Comparison of ENCODE assay signal across 15 cellular contexts in the genomic region with DNA sequence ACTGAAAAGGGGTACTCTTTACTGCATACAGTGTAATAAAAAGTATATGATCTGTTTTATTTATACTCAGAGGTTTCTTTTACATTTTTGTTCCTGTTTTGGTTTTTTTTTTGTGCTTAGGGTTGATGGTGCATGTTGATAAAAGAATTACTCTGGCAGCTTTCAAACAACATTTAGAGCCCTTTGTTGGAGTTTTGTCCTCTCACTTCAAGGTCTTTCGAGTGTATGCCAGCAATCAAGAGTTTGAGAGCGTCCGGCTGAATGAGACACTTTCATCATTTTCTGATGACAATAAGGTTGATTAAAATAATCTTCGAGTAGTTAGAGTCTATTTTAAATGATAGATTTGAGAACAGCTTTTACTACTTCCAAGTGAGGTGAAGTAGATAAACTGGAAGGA.
DNase-seq lines count a peak whose midpoint lies in the region; ATAC-seq, FAIRE-seq and TF ChIP-seq lines count a peak whose summit lies in the region.
"Had no signal": no experiment of that assay in that cellular context is flagged by ENCODE, and none has a peak within 500 bp of the region (broad histone marks: within the 10 kb centered on the region; RNA-seq: fewer than 3 reads in every experiment).

No MANE protein-coding gene starts in this region.

- H3K4me3 ChIP-seq in A549 (no peak overlapping the region), suprapubic skin (no peak overlapping the region)
- H3K4me3 ChIP-seq in naive thymus-derived CD4-positive, alpha-beta T cell (ENCODE audit: low read length) = no peak overlapping the region
- H3K4me3 ChIP-seq: BLaER1 treated with 17β-estradiol and CSF1 and Interleukin-3, amounts not matched to agents 10 nM and 100 nM had no signal

- H3K4me1 ChIP-seq in A549 (peaks cover 40% of the 10 kb centered on the region), suprapubic skin (no peaks in the 10 kb centered on the region)
- no peaks in the 10 kb centered on the region for H3K4me1 ChIP-seq in naive thymus-derived CD4-positive, alpha-beta T cell (ENCODE audit: control insufficient read depth in 2 of 2, insufficient read depth in 2 of 2, low read length in 2 of 2)

- H3K4me1 Mint-ChIP-seq in T-helper 17 cell (peaks cover 8% of the 10 kb centered on the region), WTC11 (no peaks in the 10 kb centered on the region)
- peaks cover 0 to 2% (median 0%) of the 10 kb centered on the region in 7 donors for H3K4me1 Mint-ChIP-seq in naive thymus-derived CD4-positive, alpha-beta T cell

- H3K36me3 ChIP-seq in naive thymus-derived CD4-positive, alpha-beta T cell (ENCODE audit: control insufficient read depth in 2 of 3, insufficient read depth in 3 of 3, low read length in 3 of 3) = peaks cover 11 to 62% (median 25%) of the 10 kb centered on the region in 3 experiments
- peaks cover 53% of the 10 kb centered on the region for H3K36me3 ChIP-seq in suprapubic skin

- no peaks in the 10 kb centered on the region for H3K27me3 Mint-ChIP-seq in T-helper 17 cell
- H3K27me3 Mint-ChIP-seq in naive thymus-derived CD4-positive, alpha-beta T cell = no peaks in the 10 kb centered on the region
- H3K27me3 Mint-ChIP-seq in WTC11 (ENCODE audit: low read depth) = no peaks in the 10 kb centered on the region

- no peaks in the 10 kb centered on the region for H3K27me3 ChIP-seq in naive thymus-derived CD4-positive, alpha-beta T cell (ENCODE audit: control insufficient read depth in 2 of 2, insufficient read depth in 2 of 2, low read length in 2 of 2)
- no peaks in the 10 kb centered on the region for H3K27me3 ChIP-seq in suprapubic skin
- H3K27me3 ChIP-seq: BLaER1 treated with 17β-estradiol and CSF1 and Interleukin-3, amounts not matched to agents 10 nM and 100 nM had no signal

- DNase-seq in A549 (ENCODE audit: low read depth in 1 of 2, low spot score in 1 of 2) (no peak), T-helper 17 cell (no peak), suprapubic skin (ENCODE audit: low spot score in 2 of 2) (no peak), WTC11 (ENCODE audit: low spot score) (no peak), NCI-H1048 (lab: John Stamatoyannopoulos, UW) (no peak)
- DNase-seq in naive thymus-derived CD4-positive, alpha-beta T cell = no peak
- DNase-seq: DMS53, MV-4-11, NCI-H1436 treated with DMSO at 0.1 percent for 48 hours, NCI-H2081 treated with DMSO at 0.1 percent for 48 hours, SIG-M5 had no signal

- POLR2A ChIA-PET in A549 (lab: Yijun Ruan, JAX) (no interaction called here), WTC11 (lab: Charles Lee) (no interaction called here)
- POLR2A ChIA-PET in naive thymus-derived CD4-positive, alpha-beta T cell (lab: Charles Lee) = no interaction called here

- no peak for FAIRE-seq in A549 (lab: Jason Lieb, UNC)
- FAIRE-seq: RCC 7860 had no signal

- H3K27ac Mint-ChIP-seq in T-helper 17 cell (peak overlapping the region; percentile 86), WTC11 (no peak overlapping the region)
- peak overlapping the region in 6 of 9 donors; percentile 9 to 65 (median 45) for H3K27ac Mint-ChIP-seq in naive thymus-derived CD4-positive, alpha-beta T cell

- H3K36me3 Mint-ChIP-seq in T-helper 17 cell (ENCODE audit: low read depth) (peaks cover 10% of the 10 kb centered on the region), WTC11 (peaks cover 11% of the 10 kb centered on the region)
- peaks cover 17 to 47% (median 26%) of the 10 kb centered on the region in 5 donors for H3K36me3 Mint-ChIP-seq in naive thymus-derived CD4-positive, alpha-beta T cell

- no peak for TF ChIP-seq RAD21 in A549 (conservative IDR thresholded peaks at IDR 0.05 in 1 of 2, IDR thresholded peaks at IDR 0.05 in 1 of 2)

- H3K27ac ChIP-seq in 22Rv1 (0 out of 2 replicates have a peak overlapping the region, but pooled peaks have one; percentile 12), A549 (no peak overlapping the region), suprapubic skin (no peak overlapping the region)
- H3K27ac ChIP-seq in naive thymus-derived CD4-positive, alpha-beta T cell (ENCODE audit: low read depth, low read length) = no peak overlapping the region

- H3K9me3 ChIP-seq in A549 (no peaks in the 10 kb centered on the region), T-helper 17 cell (ENCODE audit: control insufficient read depth, low read length, poor library complexity, severe bottlenecking) (no peaks in the 10 kb centered on the region), suprapubic skin (no peaks in the 10 kb centered on the region)
- no peaks in the 10 kb centered on the region for H3K9me3 ChIP-seq in naive thymus-derived CD4-positive, alpha-beta T cell (ENCODE audit: control insufficient read depth in 2 of 3, low read length in 3 of 3)
- H3K9me3 ChIP-seq: BLaER1 treated with 17β-estradiol and CSF1 and Interleukin-3, amounts not matched to agents 10 nM and 100 nM had no signal

- no peak for TF ChIP-seq EP300 in A549 (IDR thresholded peaks at IDR 0.05)
- TF ChIP-seq EP300 in suprapubic skin (IDR thresholded peaks at IDR 0.05) = no peak

- CTCF ChIA-PET in A549 (lab: Yijun Ruan, JAX) (interaction anchor here (1.1 to 5.5 kb wide), 7 partner anchors 14 to 320 kb away, joined by 3 to 22 read pairs (median 4); no protein-coding TSS in a partner anchor), WTC11 (lab: Charles Lee) (interaction anchor here (1.6 to 1.7 kb wide), 2 partner anchors 18 to 97 kb away, joined by 5 to 13 read pairs; no protein-coding TSS in a partner anchor)
- CTCF ChIA-PET in naive thymus-derived CD4-positive, alpha-beta T cell (lab: Charles Lee) = interaction anchor here (0.9 to 2.5 kb wide), 2 partner anchors 16 to 24 kb away, joined by 3 to 7 read pairs; no protein-coding TSS in a partner anchor

- TF ChIP-seq POLR2A in A549 (IDR thresholded peaks at IDR 0.05; ENCODE audit: low read length) (no peak), suprapubic skin (IDR thresholded peaks at IDR 0.05) (no peak)

- intact Hi-C loops in naive thymus-derived CD4-positive, alpha-beta T cell (cut with micrococcal nuclease) = no loop called here

- 78% methylated on average over 4 of the region's 4 CpGs for WGBS in A549 (ENCODE audit: missing lambda C conversion rate)
- 86% methylated on average over 4 of the region's 4 CpGs for WGBS in suprapubic skin

- TF ChIP-seq CTCF in 22Rv1 (IDR thresholded peaks at IDR 0.05) (no peak), A549 (IDR thresholded peaks at IDR 0.05) (no peak), suprapubic skin (IDR thresholded peaks at IDR 0.05) (no peak), WTC11 (IDR thresholded peaks at IDR 0.05) (no peak)

- ATAC-seq in A549 (no peak), T-helper 17 cell (no peak), WTC11 (no peak)
- ATAC-seq in naive thymus-derived CD4-positive, alpha-beta T cell = no peak
- ATAC-seq: HCT116 had no signal

- H3K4me3 Mint-ChIP-seq in T-helper 17 cell (no peak overlapping the region), WTC11 (no peak overlapping the region)
- no peak overlapping the region for H3K4me3 Mint-ChIP-seq in naive thymus-derived CD4-positive, alpha-beta T cell

- peak overlapping the region; percentile 15; the same call in 1 of the 3 replicates for H3K4me2 ChIP-seq in A549

- H3K9me3 Mint-ChIP-seq in naive thymus-derived CD4-positive, alpha-beta T cell = no peaks in the 10 kb centered on the region
- H3K9me3 Mint-ChIP-seq in WTC11 = no peaks in the 10 kb centered on the region

TF ChIP-seq in A549, 52 proteins besides CTCF, POLR2A, EP300 and RAD21:
- TF ChIP-seq BHLHE40 (IDR thresholded peaks at IDR 0.05; ENCODE audit: low read depth, low read length) (no peak), CBX2 (IDR thresholded peaks at IDR 0.05; ENCODE audit: borderline replicate concordance, low read depth) (no peak)

TF ChIP-seq in WTC11, 78 proteins besides CTCF, POLR2A, EP300 and RAD21:
- TF ChIP-seq TEAD4 (CRISPR knock-in tag; IDR thresholded peaks at IDR 0.05) = no peak
TF ChIP-seq in WTC11: peak in this region for 0.
